In genomic region chr17:45675012-45675411, GRCh38 we compare ENCODE assay signal across 23 cellular contexts.
"Had no signal": no experiment of that assay in that cellular context is flagged by ENCODE, and none has a peak within 500 bp of the region (broad histone marks: within the 10 kb centered on the region; RNA-seq: fewer than 3 reads in every experiment).

No MANE protein-coding gene starts in this region.

- H3K36me3 ChIP-seq: brain microvascular endothelial cell, pancreas, right atrium auricular region, suprapubic skin, tibial nerve had no signal

- H3K27ac ChIP-seq: brain microvascular endothelial cell, coronary artery, dorsolateral prefrontal cortex, pancreas, right atrium auricular region, suprapubic skin, tibial nerve, VCaP had no signal

- ATAC-seq: left ventricle myocardium superior; naive thymus-derived CD8-positive, alpha-beta T cell; pancreas had no signal

- DNase-seq: activated CD4-positive, alpha-beta T cell treated with anti-CD3 and anti-CD28 coated beads for 4 hours; activated CD4-positive, alpha-beta T cell treated with anti-CD3 and anti-CD28 coated beads, Interleukin-2, amount 50 U/mL, for 4 hours; activated CD8-positive, alpha-beta memory T cell treated with anti-CD3 and anti-CD28 coated beads for 24 hours; activated effector memory CD4-positive, alpha-beta T cell treated with Interleukin-2 at 50 U/mL for 16 hours; activated naive CD4-positive, alpha-beta T cell treated with anti-CD3 and anti-CD28 coated beads for 36 hours; activated naive CD8-positive, alpha-beta T cell treated with anti-CD3 and anti-CD28 coated beads for 36 hours; brain microvascular endothelial cell; dorsolateral prefrontal cortex; effector memory CD4-positive, alpha-beta T cell; left ventricle myocardium superior; midbrain; naive thymus-derived CD8-positive, alpha-beta T cell; nucleus accumbens; pancreas; stimulated activated CD4-positive, alpha-beta T cell treated with anti-CD3 and anti-CD28 coated beads, Interleukin-15, amount 100 ng/mL, for 24 hours; stimulated activated CD4-positive, alpha-beta T cell treated with anti-CD3 and anti-CD28 coated beads, Interleukin-2, amount 100 ng/mL, for 24 hours; stimulated activated naive CD4-positive, alpha-beta T cell; T-helper 9 cell had no signal

- H3K9me3 ChIP-seq: pancreas, suprapubic skin had no signal

- H3K27me3 ChIP-seq: brain microvascular endothelial cell, dorsolateral prefrontal cortex, pancreas, right atrium auricular region, tibial nerve had no signal

- H3K4me3 ChIP-seq: coronary artery, dorsolateral prefrontal cortex, pancreas, right atrium auricular region, suprapubic skin, tibial nerve had no signal

- H3K4me1 ChIP-seq: pancreas, right atrium auricular region, suprapubic skin, tibial nerve had no signal
